Comparison of ENCODE assay signal across 14 cellular contexts in genomic region chr4:106522839-106523238, GRCh38.
DNase-seq lines count a peak whose midpoint lies in the region; ATAC-seq and TF ChIP-seq lines count a peak whose summit lies in the region.
"Had no signal": no experiment of that assay in that cellular context is flagged by ENCODE, and none has a peak within 500 bp of the region (broad histone marks: within the 10 kb centered on the region; RNA-seq: fewer than 3 reads in every experiment).

No MANE protein-coding gene starts in this region.

- no peak overlapping the region for H3K4me3 ChIP-seq in adipocyte (ENCODE audit: low read length)

- peaks cover 4% of the 10 kb centered on the region for H3K9me3 Mint-ChIP-seq in glutamatergic neuron (ENCODE audit: unreplicated experiment)
- H3K9me3 Mint-ChIP-seq: activated naive CD4-positive, alpha-beta T cell treated with anti-CD3 and anti-CD28 coated beads for 36 hours had no signal

- H3K4me3 Mint-ChIP-seq in glutamatergic neuron (ENCODE audit: unreplicated experiment): no peak overlapping the region
- H3K4me3 Mint-ChIP-seq in T-helper 17 cell: no peak overlapping the region
- H3K4me3 Mint-ChIP-seq: activated naive CD4-positive, alpha-beta T cell treated with anti-CD3 and anti-CD28 coated beads for 36 hours had no signal

- H3K27ac Mint-ChIP-seq in glutamatergic neuron (ENCODE audit: unreplicated experiment) (no peak overlapping the region), T-helper 17 cell (no peak overlapping the region)
- H3K27ac Mint-ChIP-seq: activated naive CD4-positive, alpha-beta T cell treated with anti-CD3 and anti-CD28 coated beads for 36 hours had no signal

- H3K27me3 Mint-ChIP-seq in glutamatergic neuron (ENCODE audit: unreplicated experiment): peaks cover 2% of the 10 kb centered on the region
- peaks cover 6% of the 10 kb centered on the region for H3K27me3 Mint-ChIP-seq in T-helper 17 cell

- H3K9me3 ChIP-seq in adipocyte (ENCODE audit: control insufficient read depth, low read length): peaks cover 3% of the 10 kb centered on the region
- H3K9me3 ChIP-seq in T-helper 17 cell (ENCODE audit: control insufficient read depth, low read length, poor library complexity, severe bottlenecking): no peaks in the 10 kb centered on the region

- no peaks in the 10 kb centered on the region for H3K4me1 Mint-ChIP-seq in glutamatergic neuron (ENCODE audit: low read depth, unreplicated experiment)
- H3K4me1 Mint-ChIP-seq in T-helper 17 cell: no peaks in the 10 kb centered on the region

- H3K27me3 ChIP-seq in adipocyte (replicated peaks; ENCODE audit: control insufficient read depth, insufficient read depth, low read length): no peaks in the 10 kb centered on the region

- ATAC-seq in HG03280 (IDR thresholded peaks at IDR 0.05; ENCODE audit: unreplicated experiment) (no peak), T-helper 17 cell (no peak)
- ATAC-seq: sciatic nerve had no signal

- no peaks in the 10 kb centered on the region for H3K4me1 ChIP-seq in adipocyte (ENCODE audit: control insufficient read depth, insufficient read depth, low read length)

- TF ChIP-seq CTCF in glutamatergic neuron (IDR thresholded peaks at IDR 0.05; ENCODE audit: partially characterized antibody, unreplicated experiment): no peak

- no peaks in the 10 kb centered on the region for H3K36me3 ChIP-seq in adipocyte (ENCODE audit: control insufficient read depth, insufficient read depth, low read length, severe bottlenecking)

- DNase-seq in DMS114 treated with DMSO at 0.1 percent for 48 hours (lab: John Stamatoyannopoulos, UW; ENCODE audit: unreplicated experiment) (peak; percentile 7), LHCN-M2 (ENCODE audit: low read depth) (peak; percentile 11), adipocyte (ENCODE audit: low read depth) (peak; percentile 25), myocyte (ENCODE audit: low read depth) (peak; percentile 13), glutamatergic neuron (no peak), T-helper 17 cell (no peak)
- DNase-seq in effector CD8-positive, alpha-beta T cell (lab: John Stamatoyannopoulos, UW): no peak
- DNase-seq: activated CD8-positive, alpha-beta memory T cell treated with anti-CD3 and anti-CD28 coated beads for 24 hours; activated naive CD4-positive, alpha-beta T cell treated with anti-CD3 and anti-CD28 coated beads for 36 hours; COR-L47; kidney; NCI-H2029 treated with DMSO at 0.1 percent for 48 hours had no signal

- H3K9ac ChIP-seq in adipocyte (ENCODE audit: low read length): no peak overlapping the region

- H3K36me3 Mint-ChIP-seq in glutamatergic neuron (ENCODE audit: unreplicated experiment) (no peaks in the 10 kb centered on the region), T-helper 17 cell (ENCODE audit: low read depth) (no peaks in the 10 kb centered on the region)

Comparison
In these comparisons a context has a peak if more than half of its experiments do, and no peak if none do; other contexts are left out.
1. DNase-seq: peak in DMS114 treated with DMSO at 0.1 percent for 48 hours (single experiment), LHCN-M2 (single experiment), adipocyte (single experiment) and myocyte (single experiment); none in glutamatergic neuron (single experiment), effector CD8-positive, alpha-beta T cell (single experiment) and T-helper 17 cell (0 of 3).